Comparison of ENCODE assay signal across 14 cellular contexts in the genomic region with DNA sequence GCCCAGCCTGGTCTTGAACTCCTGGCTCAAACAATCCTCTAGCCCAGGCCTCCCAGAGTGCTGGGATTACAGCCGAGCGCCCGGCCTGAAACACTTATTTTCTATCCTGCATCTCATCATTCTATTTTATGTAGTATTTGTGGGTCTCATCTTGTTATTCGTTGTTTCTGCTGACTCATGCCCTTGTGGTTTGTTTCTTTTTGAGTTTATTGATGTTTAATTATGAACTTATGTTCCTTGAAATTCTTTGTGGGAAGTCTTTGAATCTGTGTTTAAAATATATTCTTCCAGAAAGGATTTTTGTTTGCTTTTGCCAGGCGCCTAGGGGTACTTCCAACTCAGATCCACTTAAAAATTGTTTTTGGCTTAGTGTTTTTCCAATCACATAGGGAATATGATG.
DNase-seq lines count a peak whose midpoint lies in the region; ATAC-seq and TF ChIP-seq lines count a peak whose summit lies in the region.
"Had no signal": no experiment of that assay in that cellular context is flagged by ENCODE, and none has a peak within 500 bp of the region (broad histone marks: within the 10 kb centered on the region; RNA-seq: fewer than 3 reads in every experiment).

No MANE protein-coding gene starts in this region.

- no peaks in the 10 kb centered on the region for H3K9me3 ChIP-seq in hepatocyte (ENCODE audit: low read depth)
- H3K9me3 ChIP-seq: heart right ventricle, pancreas had no signal

- ATAC-seq in HG03196 (IDR thresholded peaks at IDR 0.05; ENCODE audit: unreplicated experiment) (no peak), GM18519 (IDR thresholded peaks at IDR 0.05; ENCODE audit: low FRiP score, unreplicated experiment) (no peak)
- no peak for ATAC-seq in activated CD4-positive, alpha-beta T cell treated with anti-CD3 and anti-CD28 coated beads for 36 hours
- ATAC-seq: heart right ventricle, pancreas had no signal

- H3K36me3 ChIP-seq in hepatocyte (replicated peaks; ENCODE audit: insufficient read depth, low read depth), result no peaks in the 10 kb centered on the region
- H3K36me3 ChIP-seq: heart right ventricle, pancreas had no signal

- H3K9me2 ChIP-seq in hepatocyte (replicated peaks; ENCODE audit: insufficient read depth), result no peaks in the 10 kb centered on the region

- peaks cover 3% of the 10 kb centered on the region for H3K4me1 ChIP-seq in hepatocyte (ENCODE audit: insufficient read depth)
- H3K4me1 ChIP-seq: pancreas had no signal

- TF ChIP-seq CTCF in AG10803 (conservative IDR thresholded peaks at IDR 0.05; ENCODE audit: low read length) (no peak), HFFc6 (IDR thresholded peaks at IDR 0.05) (no peak), astrocyte of the spinal cord (IDR thresholded peaks at IDR 0.05; ENCODE audit: low read depth, low read length) (no peak), hepatocyte (IDR thresholded peaks at IDR 0.05; ENCODE audit: poor library complexity) (no peak)

- intact Hi-C loops in activated CD4-positive, alpha-beta T cell treated with anti-CD3 and anti-CD28 coated beads for 36 hours (cut with DNase I, micrococcal nuclease), result no loop called here

- no peak overlapping the region for H3K4me2 ChIP-seq in hepatocyte

- in situ Hi-C loops in astrocyte of the spinal cord (cut with HindIII; ENCODE audit: low sequenced_read_pairs), result no loop called here

- no peaks in the 10 kb centered on the region for H3K9me3 Mint-ChIP-seq in HFFc6
- no peaks in the 10 kb centered on the region for H3K9me3 Mint-ChIP-seq in activated CD4-positive, alpha-beta T cell treated with anti-CD3 and anti-CD28 coated beads for 36 hours (ENCODE audit: low read depth)
- H3K9me3 Mint-ChIP-seq: activated CD4-positive, alpha-beta T cell treated with anti-CD3 and anti-CD28 coated beads, Interleukin-2, amount 10 ng/mL, durations not matched to agents 7 days and 5 days had no signal

- no peaks in the 10 kb centered on the region for H4K20me1 ChIP-seq in hepatocyte (ENCODE audit: insufficient read depth, poor library complexity, severe bottlenecking)

- H3K4me3 Mint-ChIP-seq in HFFc6, result peak overlapping the region; percentile 7
- H3K4me3 Mint-ChIP-seq in activated CD4-positive, alpha-beta T cell treated with anti-CD3 and anti-CD28 coated beads for 36 hours, result no peak overlapping the region
- H3K4me3 Mint-ChIP-seq: activated CD4-positive, alpha-beta T cell treated with anti-CD3 and anti-CD28 coated beads, Interleukin-2, amount 10 ng/mL, durations not matched to agents 7 days and 5 days had no signal

- peaks cover 21% of the 10 kb centered on the region for H3K4me1 Mint-ChIP-seq in HFFc6 (ENCODE audit: low read depth)
- no peaks in the 10 kb centered on the region for H3K4me1 Mint-ChIP-seq in activated CD4-positive, alpha-beta T cell treated with anti-CD3 and anti-CD28 coated beads for 36 hours

- DNase-seq in AG10803 (ENCODE audit: low read depth) (peak; percentile 87), HFFc6 (peak; percentile 89), astrocyte of the spinal cord (ENCODE audit: low read depth, low spot score) (peak; percentile 86), hepatocyte (ENCODE audit: low spot score) (no peak), DMS53 (lab: John Stamatoyannopoulos, UW) (no peak)
- no peak for DNase-seq in activated CD4-positive, alpha-beta T cell treated with anti-CD3 and anti-CD28 coated beads for 36 hours
- DNase-seq: activated CD4-positive, alpha-beta T cell treated with anti-CD3 and anti-CD28 coated beads, Interleukin-2, amount 10 ng/mL, durations not matched to agents 7 days and 5 days; GOT3; heart right ventricle; NCI-H2081 treated with DMSO at 0.1 percent for 48 hours; pancreas had no signal

- H3K4me3 ChIP-seq in AG10803 (ENCODE audit: low read length), result no peak overlapping the region
- H3K4me3 ChIP-seq in astrocyte of the spinal cord (ENCODE audit: low read depth, low read length), result no peak overlapping the region
- H3K4me3 ChIP-seq in hepatocyte, result no peak overlapping the region
- H3K4me3 ChIP-seq: heart right ventricle, lung, pancreas had no signal

- POLR2A ChIA-PET in activated CD4-positive, alpha-beta T cell treated with anti-CD3 and anti-CD28 coated beads for 36 hours (lab: Charles Lee), result no interaction called here

- no peaks in the 10 kb centered on the region for H3K27me3 ChIP-seq in hepatocyte
- H3K27me3 ChIP-seq: heart right ventricle, pancreas had no signal

- H3K27ac Mint-ChIP-seq in HFFc6, result peak overlapping the region; percentile 73
- H3K27ac Mint-ChIP-seq in activated CD4-positive, alpha-beta T cell treated with anti-CD3 and anti-CD28 coated beads for 36 hours, result no peak overlapping the region
- H3K27ac Mint-ChIP-seq: activated CD4-positive, alpha-beta T cell treated with anti-CD3 and anti-CD28 coated beads, Interleukin-2, amount 10 ng/mL, durations not matched to agents 7 days and 5 days had no signal

- H3K27ac ChIP-seq in hepatocyte, result peak overlapping the region; percentile 1
- H3K27ac ChIP-seq: pancreas had no signal

- H2AFZ ChIP-seq in hepatocyte, result no peak overlapping the region

- H3K27me3 Mint-ChIP-seq in HFFc6 (ENCODE audit: insufficient read depth), result peaks cover 16% of the 10 kb centered on the region
- H3K27me3 Mint-ChIP-seq in activated CD4-positive, alpha-beta T cell treated with anti-CD3 and anti-CD28 coated beads for 36 hours, result peaks cover 5% of the 10 kb centered on the region
- H3K27me3 Mint-ChIP-seq: activated CD4-positive, alpha-beta T cell treated with anti-CD3 and anti-CD28 coated beads, Interleukin-2, amount 10 ng/mL, durations not matched to agents 7 days and 5 days had no signal

- H3K36me3 Mint-ChIP-seq in HFFc6 (ENCODE audit: low read depth), result no peaks in the 10 kb centered on the region
- H3K36me3 Mint-ChIP-seq in activated CD4-positive, alpha-beta T cell treated with anti-CD3 and anti-CD28 coated beads for 36 hours (ENCODE audit: low read depth), result no peaks in the 10 kb centered on the region

- 83% methylated on average over 5 of the region's 5 CpGs for WGBS in hepatocyte (ENCODE audit: low lambda C conversion rate, missing lambda C conversion rate)

- H3K79me2 ChIP-seq in hepatocyte, result no peaks in the 10 kb centered on the region

- CTCF ChIA-PET in activated CD4-positive, alpha-beta T cell treated with anti-CD3 and anti-CD28 coated beads for 36 hours (lab: Charles Lee), result no interaction called here

Comparison
In these comparisons a context has a peak if more than half of its experiments do, and no peak if none do; other contexts are left out.
1. DNase-seq: peak in AG10803 (single experiment), HFFc6 (single experiment) and astrocyte of the spinal cord (single experiment); none in hepatocyte (single experiment), DMS53 (single experiment) and activated CD4-positive, alpha-beta T cell treated with anti-CD3 and anti-CD28 coated beads for 36 hours (single experiment).